Comparison of ENCODE assay signal across 8 cellular contexts in genomic region chr3:192802957-192803899, GRCh38.
A peak's percentile ranks its signal among the peaks of the same experiment; 100 is the strongest.
DNase-seq lines count a peak whose midpoint lies in the region; ATAC-seq lines count a peak whose summit lies in the region.

No MANE protein-coding gene starts in this region.

- peak; percentile 46 for DNase-seq in DMS79 treated with DMSO at 0.1 percent for 48 hours (lab: John Stamatoyannopoulos, UW)
- DNase-seq in DMS79 (lab: John Stamatoyannopoulos, UW) = no peak
- peak; percentile 85 to 93 for DNase-seq in NCI-H524 (lab: John Stamatoyannopoulos, UW)
- peak; percentile 80 to 82 for DNase-seq in T47D (ENCODE audit: low read depth in 1 of 2, low spot score in 1 of 2)
- DNase-seq in left lobe of liver (ENCODE audit: low spot score) = no peak
- no peak for DNase-seq in activated T-cell treated with anti-CD3 and anti-CD28 coated beads for 4 hours

- ATAC-seq in HG03025 (IDR thresholded peaks at IDR 0.05; ENCODE audit: low FRiP score, unreplicated experiment) (peak; percentile 53), left lobe of liver (peak; percentile 85), HG02642 (IDR thresholded peaks at IDR 0.05; ENCODE audit: poor library complexity, unreplicated experiment) (no peak)

- in situ Hi-C loops in T47D (cut with HindIII; ENCODE audit: low pct_unique_long_range_greater_than_20kb, low sequenced_read_pairs) = loop anchor here (25.0 kb wide), 1 partner anchor 759 kb away; the partner anchor contains the start of gene ATP13A4

Comparison
In these comparisons a context has a peak if more than half of its experiments do, and no peak if none do; other contexts are left out.
1. DNase-seq: peak in DMS79 treated with DMSO at 0.1 percent for 48 hours (single experiment), NCI-H524 (2 of 2) and T47D (2 of 2); none in DMS79 (single experiment), left lobe of liver (single experiment) and activated T-cell treated with anti-CD3 and anti-CD28 coated beads for 4 hours (single experiment).